ENCODE assay signal across 20 cellular contexts in genomic region chr5:59485104-59485503, GRCh38.
DNase-seq lines count a peak whose midpoint lies in the region; TF ChIP-seq lines count a peak whose summit lies in the region.
"Had no signal": no experiment of that assay in that cellular context is flagged by ENCODE, and none has a peak within 500 bp of the region (broad histone marks: within the 10 kb centered on the region; RNA-seq: fewer than 3 reads in every experiment).

No MANE protein-coding gene starts in this region.

- H3K9ac ChIP-seq in neural cell (ENCODE audit: low read length), result peak overlapping the region; percentile 10

- no peaks in the 10 kb centered on the region for H3K36me3 Mint-ChIP-seq in activated CD4-positive, alpha-beta T cell treated with anti-CD3 and anti-CD28 coated beads, Interleukin-2, amount 10 ng/mL, durations not matched to agents 24 days and 14 days (ENCODE audit: low read depth)
- H3K36me3 Mint-ChIP-seq: activated naive CD4-positive, alpha-beta T cell treated with anti-CD3 and anti-CD28 coated beads, Interleukin-2, amount 10 ng/mL, durations not matched to agents 7 days and 5 days; CD14-positive monocyte; naive thymus-derived CD8-positive, alpha-beta T cell; stimulated activated naive B cell treated with anti-CD40 and anti-IgM and Interleukin-4, amounts not matched to agents 10 μg/mL and 1 μg/mL and 100 μg/mL, for 72 hours had no signal

- no peaks in the 10 kb centered on the region for H3K79me2 ChIP-seq in neural cell (replicated peaks; ENCODE audit: insufficient read depth, low read length)

- no peak overlapping the region for H3K4me3 Mint-ChIP-seq in activated CD4-positive, alpha-beta T cell treated with anti-CD3 and anti-CD28 coated beads, Interleukin-2, amount 10 ng/mL, durations not matched to agents 24 days and 14 days
- H3K4me3 Mint-ChIP-seq: activated naive CD4-positive, alpha-beta T cell treated with anti-CD3 and anti-CD28 coated beads, Interleukin-2, amount 10 ng/mL, durations not matched to agents 7 days and 5 days; activated T-helper 1 cell treated with anti-CD3 and anti-CD28 coated beads, Interleukin-12 subunit alpha, Interleukin-12 subunit beta, Interleukin-2, Interleukin-4 antibody, amounts not matched to agents 30 ng/mL and 10 ng/mL and 1 ng/mL, durations not matched to agents 14 hours and 24 hours and 36 hours; CD14-positive monocyte; IgD-negative memory B cell; naive thymus-derived CD8-positive, alpha-beta T cell; stimulated activated naive B cell treated with anti-CD40 and anti-IgM and Interleukin-4, amounts not matched to agents 10 μg/mL and 1 μg/mL and 100 μg/mL, for 72 hours had no signal

- H3K4me3 ChIP-seq in SJCRH30 (no peak overlapping the region), neural cell (ENCODE audit: low read length) (peak overlapping the region; percentile 37)
- H3K4me3 ChIP-seq: adrenal gland, heart right ventricle, lower lobe of right lung, upper lobe of right lung had no signal

- H3K9me2 ChIP-seq in neural cell (ENCODE audit: insufficient read depth, low read length), result no peaks in the 10 kb centered on the region

- peak overlapping the region; percentile 20 for H3K4me2 ChIP-seq in neural cell (ENCODE audit: low read length)

- H3K4me1 ChIP-seq in SJCRH30, result peaks cover 30% of the 10 kb centered on the region
- H3K4me1 ChIP-seq: adrenal gland, upper lobe of right lung had no signal

- peaks cover 6% of the 10 kb centered on the region for H3K27me3 Mint-ChIP-seq in activated CD4-positive, alpha-beta T cell treated with anti-CD3 and anti-CD28 coated beads, Interleukin-2, amount 10 ng/mL, durations not matched to agents 24 days and 14 days
- H3K27me3 Mint-ChIP-seq: activated naive CD4-positive, alpha-beta T cell treated with anti-CD3 and anti-CD28 coated beads, Interleukin-2, amount 10 ng/mL, durations not matched to agents 7 days and 5 days; IgD-negative memory B cell; stimulated activated naive B cell treated with anti-CD40 and anti-IgM and Interleukin-4, amounts not matched to agents 10 μg/mL and 1 μg/mL and 100 μg/mL, for 72 hours had no signal

- H2AFZ ChIP-seq in neural cell (ENCODE audit: low read depth, low read length), result no peak overlapping the region

- peak overlapping the region; percentile 8; the same call in 1 of the 2 replicates for H3K27ac ChIP-seq in SJCRH30
- peak overlapping the region; percentile 74 for H3K27ac ChIP-seq in neural cell (ENCODE audit: low read length)
- H3K27ac ChIP-seq: adrenal gland, heart right ventricle, lower lobe of right lung, upper lobe of right lung had no signal

- peaks cover 3% of the 10 kb centered on the region for H3F3A ChIP-seq in neural cell (ENCODE audit: insufficient read depth, low read length, poor library complexity, severe bottlenecking)

- H3K27me3 ChIP-seq in SJCRH30, result no peaks in the 10 kb centered on the region
- H3K27me3 ChIP-seq in neural cell (ENCODE audit: insufficient read depth, low read depth, low read length), result no peaks in the 10 kb centered on the region
- H3K27me3 ChIP-seq: adrenal gland, heart right ventricle, upper lobe of right lung had no signal

- no peaks in the 10 kb centered on the region for H3K9me3 ChIP-seq in SJCRH30 (replicated peaks)
- no peaks in the 10 kb centered on the region for H3K9me3 ChIP-seq in neural cell (ENCODE audit: low read length)
- H3K9me3 ChIP-seq: adrenal gland, heart right ventricle, lower lobe of right lung, upper lobe of right lung had no signal

- peaks cover 7% of the 10 kb centered on the region for H3K4me1 Mint-ChIP-seq in activated CD4-positive, alpha-beta T cell treated with anti-CD3 and anti-CD28 coated beads, Interleukin-2, amount 10 ng/mL, durations not matched to agents 24 days and 14 days
- H3K4me1 Mint-ChIP-seq: activated naive CD4-positive, alpha-beta T cell treated with anti-CD3 and anti-CD28 coated beads, Interleukin-2, amount 10 ng/mL, durations not matched to agents 7 days and 5 days; CD14-positive monocyte; naive thymus-derived CD8-positive, alpha-beta T cell had no signal

- H3K9me3 Mint-ChIP-seq in activated CD4-positive, alpha-beta T cell treated with anti-CD3 and anti-CD28 coated beads, Interleukin-2, amount 10 ng/mL, durations not matched to agents 24 days and 14 days, result no peaks in the 10 kb centered on the region
- H3K9me3 Mint-ChIP-seq: activated naive CD4-positive, alpha-beta T cell treated with anti-CD3 and anti-CD28 coated beads, Interleukin-2, amount 10 ng/mL, durations not matched to agents 7 days and 5 days; activated T-helper 1 cell treated with anti-CD3 and anti-CD28 coated beads, Interleukin-12 subunit alpha, Interleukin-12 subunit beta, Interleukin-2, Interleukin-4 antibody, amounts not matched to agents 30 ng/mL and 10 ng/mL and 1 ng/mL, durations not matched to agents 14 hours and 24 hours and 36 hours; CD14-positive monocyte; IgD-negative memory B cell; naive thymus-derived CD8-positive, alpha-beta T cell; stimulated activated naive B cell treated with anti-CD40 and anti-IgM and Interleukin-4, amounts not matched to agents 10 μg/mL and 1 μg/mL and 100 μg/mL, for 72 hours had no signal

- TF ChIP-seq CTCF in neural cell (IDR thresholded peaks at IDR 0.05; ENCODE audit: poor library complexity, severe bottlenecking), result no peak

- TF ChIP-seq RAD21 in neural cell (conservative IDR thresholded peaks at IDR 0.05), result no peak

- DNase-seq in HCEC 1CT, result peak; percentile 58
- no peak for DNase-seq in SJCRH30
- peak; percentile 43 for DNase-seq in fibroblast of gingiva (ENCODE audit: low read depth)
- no peak for DNase-seq in amniotic stem cell (lab: John Stamatoyannopoulos, UW)
- no peak for DNase-seq in activated CD4-positive, alpha-beta T cell treated with anti-CD3 and anti-CD28 coated beads, Interleukin-2, amount 10 ng/mL, durations not matched to agents 24 days and 14 days
- no peak for DNase-seq in head of caudate nucleus
- DNase-seq: activated naive CD4-positive, alpha-beta T cell treated with anti-CD3 and anti-CD28 coated beads, Interleukin-2, amount 10 ng/mL, durations not matched to agents 7 days and 5 days; adrenal gland; DMS79 treated with DMSO at 0.1 percent for 48 hours; heart right ventricle; lower lobe of right lung; naive thymus-derived CD8-positive, alpha-beta T cell; NCI-H2171; stimulated activated naive B cell treated with anti-CD40 and anti-IgM and Interleukin-4, amounts not matched to agents 10 μg/mL and 1 μg/mL and 100 μg/mL, for 72 hours; substantia nigra; upper lobe of right lung had no signal

- no peak overlapping the region for H3K27ac Mint-ChIP-seq in activated CD4-positive, alpha-beta T cell treated with anti-CD3 and anti-CD28 coated beads, Interleukin-2, amount 10 ng/mL, durations not matched to agents 24 days and 14 days
- H3K27ac Mint-ChIP-seq: activated naive CD4-positive, alpha-beta T cell treated with anti-CD3 and anti-CD28 coated beads, Interleukin-2, amount 10 ng/mL, durations not matched to agents 7 days and 5 days; CD14-positive monocyte; IgD-negative memory B cell; naive thymus-derived CD8-positive, alpha-beta T cell; stimulated activated naive B cell treated with anti-CD40 and anti-IgM and Interleukin-4, amounts not matched to agents 10 μg/mL and 1 μg/mL and 100 μg/mL, for 72 hours had no signal

- no peaks in the 10 kb centered on the region for H4K20me1 ChIP-seq in neural cell (ENCODE audit: insufficient read depth)

- intact Hi-C loops in activated CD4-positive, alpha-beta T cell treated with anti-CD3 and anti-CD28 coated beads, Interleukin-2, amount 10 ng/mL, durations not matched to agents 24 days and 14 days (cut with micrococcal nuclease), result loop anchor here (2.0 to 10.0 kb wide), 2 partner anchors 106 to 280 kb away; no protein-coding TSS in a partner anchor
- intact Hi-C loops in head of caudate nucleus (cut with DNase I), result no loop called here

- no peak for TF ChIP-seq EP300 in neural cell (conservative IDR thresholded peaks at IDR 0.05; ENCODE audit: poor library complexity, severe bottlenecking)

- H3K36me3 ChIP-seq in SJCRH30, result no peaks in the 10 kb centered on the region
- no peaks in the 10 kb centered on the region for H3K36me3 ChIP-seq in neural cell (ENCODE audit: insufficient read depth, low read length)
- H3K36me3 ChIP-seq: adrenal gland, heart right ventricle, lower lobe of right lung, upper lobe of right lung had no signal

TF ChIP-seq in neural cell, 6 proteins besides CTCF, POLR2A, EP300 and RAD21:
- TF ChIP-seq REST (IDR thresholded peaks at IDR 0.05; ENCODE audit: borderline replicate concordance), result no peak
- no peak for TF ChIP-seq MXI1 (conservative IDR thresholded peaks at IDR 0.05; ENCODE audit: poor library complexity, severe bottlenecking)
- no peak for TF ChIP-seq EZH2 (IDR thresholded peaks at IDR 0.05; ENCODE audit: borderline replicate concordance, insufficient read depth, low read length, poor library complexity, severe bottlenecking)
- TF ChIP-seq POLR2AphosphoS5 (IDR thresholded peaks at IDR 0.05), result no peak
- no peak for TF ChIP-seq SMC3 (conservative IDR thresholded peaks at IDR 0.05; ENCODE audit: poor library complexity)
- no peak for TF ChIP-seq TAF1 (IDR thresholded peaks at IDR 0.05; ENCODE audit: low read depth)
TF ChIP-seq in neural cell: peak in this region for 0.

Comparison
In these comparisons a context has a peak if more than half of its experiments do, and no peak if none do; other contexts are left out.
1. DNase-seq: peak in HCEC 1CT (single experiment) and fibroblast of gingiva (single experiment); none in SJCRH30 (0 of 2), amniotic stem cell (single experiment), activated CD4-positive, alpha-beta T cell treated with anti-CD3 and anti-CD28 coated beads, Interleukin-2, amount 10 ng/mL, durations not matched to agents 24 days and 14 days (single experiment) and head of caudate nucleus (0 of 42).